In the genomic region with DNA sequence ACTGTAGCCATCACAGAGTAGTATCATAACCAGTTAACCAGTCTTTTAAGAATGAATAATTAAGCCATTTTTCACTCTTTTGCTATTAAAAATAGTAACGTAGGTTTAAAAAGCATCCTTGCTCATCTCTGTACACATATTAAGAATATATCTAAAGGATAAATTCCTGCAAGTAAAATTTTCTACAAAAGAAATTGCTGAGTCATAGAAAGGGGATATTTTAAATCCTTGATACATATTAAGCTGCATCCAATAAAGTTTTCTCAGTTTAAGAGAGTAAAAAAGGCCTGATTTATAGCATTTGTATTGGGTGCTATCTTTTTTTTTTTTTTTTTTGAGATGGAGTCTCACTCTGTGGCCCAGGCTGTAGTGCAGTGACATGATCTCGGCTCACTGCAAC, we compare ENCODE assay signal across 21 cellular contexts.
"Had no signal": no experiment of that assay in that cellular context is flagged by ENCODE, and none has a peak within 500 bp of the region (broad histone marks: within the 10 kb centered on the region; RNA-seq: fewer than 3 reads in every experiment).

No MANE protein-coding gene starts in this region.

- ATAC-seq: Panc1, PC-3 had no signal

- DNase-seq: Kasumi-1, KG1, MM.1S, NCI-H1092 treated with DMSO at 0.1 percent for 48 hours, NCI-H1436, NCI-H187, NCI-H2029, NCI-H2081 treated with DMSO at 0.1 percent for 48 hours, NCI-H2171, NCI-H226, NCI-H446, NCI-H510A, NCI-H524 treated with DMSO at 0.1 percent for 48 hours, NCI-H69, NCI-H774, PC-3, SHP77, SK-N-SH, T-helper 1 cell had no signal

- H3K9ac ChIP-seq: SK-N-SH had no signal

- H3K9me3 ChIP-seq: SK-N-SH had no signal

- H3K4me2 ChIP-seq: SK-N-SH had no signal

- H3K27ac ChIP-seq: RWPE1 had no signal
